In the genomic region with DNA sequence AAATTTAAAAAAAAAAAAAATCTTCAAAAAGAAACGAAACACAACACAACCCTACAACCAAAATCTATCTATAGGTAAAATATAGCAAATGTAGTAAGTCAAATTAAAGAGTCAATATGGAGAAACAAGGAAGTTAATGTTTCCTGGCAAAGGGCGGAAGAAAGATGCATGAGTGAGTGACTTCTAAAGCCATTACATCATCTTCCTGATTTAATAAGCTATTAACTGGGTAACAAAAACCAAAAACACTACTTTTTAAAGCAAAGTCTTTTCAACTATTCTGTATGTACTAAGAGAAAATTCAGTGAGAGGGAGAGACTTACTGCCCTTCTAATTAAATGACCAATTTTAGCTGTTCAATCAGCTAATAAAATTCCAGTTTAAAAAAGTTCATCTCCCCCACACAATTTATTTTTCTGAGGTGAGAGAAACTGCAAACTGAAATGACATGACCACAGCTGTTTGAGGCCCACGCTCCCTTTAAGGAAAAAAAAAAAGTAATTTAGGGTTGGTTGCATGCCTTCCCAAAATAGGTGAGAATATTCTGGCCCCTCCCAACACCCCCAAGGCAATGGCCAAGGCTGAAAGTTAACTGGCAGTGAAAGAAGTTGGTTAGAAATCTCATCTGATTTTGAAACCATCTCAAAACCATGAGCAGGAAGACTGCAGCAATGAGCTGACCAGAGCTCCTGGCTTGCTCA, we compare ENCODE assay signal across 12 cellular contexts. TPM values are rescaled to one million over a fixed set of nuclear protein-coding genes. Genes with fewer than 3 reads are reported as not detected.
A peak's percentile ranks its signal among the peaks of the same experiment; 100 is the strongest.
DNase-seq lines count a peak whose midpoint lies in the region; ATAC-seq and TF ChIP-seq lines count a peak whose summit lies in the region.
"Had no signal": no experiment of that assay in that cellular context is flagged by ENCODE, and none has a peak within 500 bp of the region (broad histone marks: within the 10 kb centered on the region; RNA-seq: fewer than 3 reads in every experiment).

No MANE protein-coding gene starts in this region.

- DNase-seq in activated naive CD4-positive, alpha-beta T cell treated with anti-CD3 and anti-CD28 coated beads for 36 hours: no peak
- no peak for DNase-seq in activated naive CD4-positive, alpha-beta T cell treated with Interleukin-2 at 50 U/mL for 16 hours
- DNase-seq in epithelial cell of prostate (ENCODE audit: low read depth, low spot score) (no peak), type B pancreatic cell (ENCODE audit: extremely low spot score, unreplicated experiment) (no peak), HK-2 (ENCODE audit: unreplicated experiment) (no peak)
- no peak for DNase-seq in stimulated activated CD4-positive, alpha-beta T cell treated with anti-CD3 and anti-CD28 coated beads, Interleukin-4, amount 100 ng/mL, for 1 hour
- DNase-seq: cortex of kidney, NCI-H1930 had no signal

- no peak overlapping the region for H3K4me3 ChIP-seq in OCI-LY1 (ENCODE audit: low read depth, low read length, poor library complexity, severe bottlenecking)

- TF ChIP-seq CTCF in OCI-LY1 (IDR thresholded peaks at IDR 0.05; ENCODE audit: low read length) (no peak), type B pancreatic cell (conservative IDR thresholded peaks at IDR 0.05) (no peak)

- no peaks in the 10 kb centered on the region for H3K9me3 ChIP-seq in OCI-LY1 (ENCODE audit: low read length)

- H3K9me3 Mint-ChIP-seq in activated naive CD4-positive, alpha-beta T cell treated with anti-CD3 and anti-CD28 coated beads for 36 hours: no peaks in the 10 kb centered on the region
- H3K9me3 Mint-ChIP-seq in type B pancreatic cell: no peaks in the 10 kb centered on the region

- H3K27me3 Mint-ChIP-seq in activated naive CD4-positive, alpha-beta T cell treated with anti-CD3 and anti-CD28 coated beads for 36 hours (ENCODE audit: low read depth): no peaks in the 10 kb centered on the region
- no peaks in the 10 kb centered on the region for H3K27me3 Mint-ChIP-seq in type B pancreatic cell

- peaks cover 19% of the 10 kb centered on the region for H3F3A ChIP-seq in OCI-LY1 (ENCODE audit: insufficient read depth, low read length)

- H3K4me2 ChIP-seq in OCI-LY1 (ENCODE audit: low read length): peak overlapping the region; percentile 27; the same call in 1 of the 2 replicates

- CTCF ChIA-PET in activated naive CD4-positive, alpha-beta T cell treated with anti-CD3 and anti-CD28 coated beads for 36 hours (lab: Charles Lee): interaction anchor here (0.6 to 1.2 kb wide), 7 partner anchors 9 to 455 kb away, joined by 3 to 8 read pairs (median 4); a partner anchor contains a TSS

- no peaks in the 10 kb centered on the region for H3K27me3 ChIP-seq in OCI-LY1 (ENCODE audit: insufficient read depth, low read length)

- peak overlapping the region; percentile 95 for H3K27ac Mint-ChIP-seq in activated naive CD4-positive, alpha-beta T cell treated with anti-CD3 and anti-CD28 coated beads for 36 hours
- peak overlapping the region; percentile 53 for H3K27ac Mint-ChIP-seq in type B pancreatic cell

- H4K20me1 ChIP-seq in OCI-LY1 (ENCODE audit: insufficient read depth, low read length): peaks cover 13% of the 10 kb centered on the region

- ATAC-seq in GM21723 (IDR thresholded peaks at IDR 0.05; ENCODE audit: unreplicated experiment): no peak
- ATAC-seq: HCT116 had no signal

- peak overlapping the region; percentile 43 for H3K4me3 Mint-ChIP-seq in activated naive CD4-positive, alpha-beta T cell treated with anti-CD3 and anti-CD28 coated beads for 36 hours
- H3K4me3 Mint-ChIP-seq in type B pancreatic cell: no peak overlapping the region

- intact Hi-C loops in activated naive CD4-positive, alpha-beta T cell treated with anti-CD3 and anti-CD28 coated beads for 36 hours (cut with micrococcal nuclease): loop anchor here (1.0 kb wide), 1 partner anchor 8 kb away; no protein-coding TSS in a partner anchor

- no peaks in the 10 kb centered on the region for H3K9me2 ChIP-seq in OCI-LY1 (ENCODE audit: low read depth, low read length)

- peaks cover 90% of the 10 kb centered on the region for H3K36me3 Mint-ChIP-seq in activated naive CD4-positive, alpha-beta T cell treated with anti-CD3 and anti-CD28 coated beads for 36 hours (ENCODE audit: low read depth)
- H3K36me3 Mint-ChIP-seq in type B pancreatic cell: peaks cover 76% of the 10 kb centered on the region

- no peak overlapping the region for H2AFZ ChIP-seq in OCI-LY1 (ENCODE audit: low read length)

- H3K4me1 ChIP-seq in OCI-LY1 (ENCODE audit: insufficient read depth, low read length, severe bottlenecking): peaks cover 57% of the 10 kb centered on the region

- H3K4me1 Mint-ChIP-seq in activated naive CD4-positive, alpha-beta T cell treated with anti-CD3 and anti-CD28 coated beads for 36 hours (ENCODE audit: low read depth): peaks cover 96% of the 10 kb centered on the region
- H3K4me1 Mint-ChIP-seq in type B pancreatic cell (ENCODE audit: unreplicated experiment): peaks cover 26% of the 10 kb centered on the region

- H3K79me2 ChIP-seq in OCI-LY1 (ENCODE audit: insufficient read depth, low read length): peaks cover 26% of the 10 kb centered on the region

- H3K27ac ChIP-seq in OCI-LY1 (ENCODE audit: low read depth, low read length, poor library complexity, severe bottlenecking): peak overlapping the region; percentile 68
- H3K27ac ChIP-seq in epithelial cell of prostate: peak overlapping the region; percentile 56

- H3K9ac ChIP-seq in OCI-LY1 (ENCODE audit: low read length): no peak overlapping the region; the same call in 1 of the 2 replicates

- H3K36me3 ChIP-seq in OCI-LY1 (ENCODE audit: insufficient read depth, low read length): peaks cover 100% of the 10 kb centered on the region

RNA-seq across cellular contexts. Expression of a gene that starts 5.9 kb away (rescaled TPM):
- 100 to 1,000 TPM; 303 to 320 TPM for total RNA-seq in activated naive CD4-positive, alpha-beta T cell treated with anti-CD3 and anti-CD28 coated beads for 36 hours
- total RNA-seq in type B pancreatic cell (ENCODE audit: low replicate concordance): 315 and 450 TPM in 2 replicates

RNA-seq across cellular contexts. Expression of a gene that starts 12.7 kb away (rescaled TPM):
- total RNA-seq in activated naive CD4-positive, alpha-beta T cell treated with anti-CD3 and anti-CD28 coated beads for 36 hours: under 1 TPM; 0.64 to 0.89 TPM
- 2.0 and 239 TPM in 2 replicates for total RNA-seq in type B pancreatic cell (ENCODE audit: low replicate concordance)

RNA-seq across cellular contexts. Expression of a gene that starts 28.5 kb away (rescaled TPM):
- 1 to 10 TPM; 5.2 to 5.6 TPM for total RNA-seq in activated naive CD4-positive, alpha-beta T cell treated with anti-CD3 and anti-CD28 coated beads for 36 hours
- 3.0 and 11.7 TPM in 2 replicates for total RNA-seq in type B pancreatic cell (ENCODE audit: low replicate concordance)
- total RNA-seq: SK-MEL-5 had no signal

RNA-seq across cellular contexts. Expression of a gene that starts 30.5 kb away (rescaled TPM):
- 10 to 100 TPM; 69.5 to 73.9 TPM for total RNA-seq in activated naive CD4-positive, alpha-beta T cell treated with anti-CD3 and anti-CD28 coated beads for 36 hours
- total RNA-seq in type B pancreatic cell (ENCODE audit: low replicate concordance): 8.6 and 20.2 TPM in 2 replicates

RNA-seq across cellular contexts. Expression of a gene that starts 37.9 kb away (rescaled TPM):
- total RNA-seq in activated naive CD4-positive, alpha-beta T cell treated with anti-CD3 and anti-CD28 coated beads for 36 hours: 10 to 100 TPM; 23.9 TPM
- 35.5 and 50.6 TPM in 2 replicates for total RNA-seq in type B pancreatic cell (ENCODE audit: low replicate concordance)
